ENCODE assay signal across 39 cellular contexts in genomic region chr10:127759276-127759675, GRCh38. TPM values are rescaled to one million over a fixed set of nuclear protein-coding genes. Genes with fewer than 3 reads are reported as not detected.
"Had no signal": no experiment of that assay in that cellular context is flagged by ENCODE, and none has a peak within 500 bp of the region (broad histone marks: within the 10 kb centered on the region; RNA-seq: fewer than 3 reads in every experiment).

No MANE protein-coding gene starts in this region.

- H3K4me3 ChIP-seq: MG63 had no signal

- H3K36me3 ChIP-seq: MG63 had no signal

- H3K9me3 ChIP-seq: MG63 had no signal

- DNase-seq: Karpas-422, Kasumi-1, MG63, MM.1S, MV-4-11, NCI-H1048, NCI-H1092, NCI-H1092 treated with DMSO at 0.1 percent for 48 hours, NCI-H1105 treated with DMSO at 0.1 percent for 48 hours, NCI-H1417, NCI-H1417 treated with DMSO at 0.1 percent for 48 hours, NCI-H1436, NCI-H1436 treated with DMSO at 0.1 percent for 48 hours, NCI-H146, NCI-H1694, NCI-H1694 treated with DMSO at 0.1 percent for 48 hours, NCI-H187, NCI-H187 treated with DMSO at 0.1 percent for 48 hours, NCI-H1930, NCI-H2029, NCI-H2029 treated with DMSO at 0.1 percent for 48 hours, NCI-H2081, NCI-H2081 treated with DMSO at 0.1 percent for 48 hours, NCI-H2107, NCI-H2171, NCI-H2171 treated with DMSO at 0.1 percent for 48 hours, NCI-H2227 treated with DMSO at 0.1 percent for 48 hours, NCI-H345, NCI-H446, NCI-H446 treated with DMSO at 0.1 percent for 48 hours, NCI-H510A, NCI-H510A treated with DMSO at 0.1 percent for 48 hours, NCI-H524, NCI-H524 treated with DMSO at 0.1 percent for 48 hours, NCI-H526 had no signal

RNA-seq across cellular contexts. Expression of gene FOXI2, which starts 22.3 kb away (rescaled TPM):
- total RNA-seq: LHCN-M2, M059J, MCF 10A, NCI-H460 had no signal
